8 cellular contexts compared by ENCODE assay signal in the genomic region with DNA sequence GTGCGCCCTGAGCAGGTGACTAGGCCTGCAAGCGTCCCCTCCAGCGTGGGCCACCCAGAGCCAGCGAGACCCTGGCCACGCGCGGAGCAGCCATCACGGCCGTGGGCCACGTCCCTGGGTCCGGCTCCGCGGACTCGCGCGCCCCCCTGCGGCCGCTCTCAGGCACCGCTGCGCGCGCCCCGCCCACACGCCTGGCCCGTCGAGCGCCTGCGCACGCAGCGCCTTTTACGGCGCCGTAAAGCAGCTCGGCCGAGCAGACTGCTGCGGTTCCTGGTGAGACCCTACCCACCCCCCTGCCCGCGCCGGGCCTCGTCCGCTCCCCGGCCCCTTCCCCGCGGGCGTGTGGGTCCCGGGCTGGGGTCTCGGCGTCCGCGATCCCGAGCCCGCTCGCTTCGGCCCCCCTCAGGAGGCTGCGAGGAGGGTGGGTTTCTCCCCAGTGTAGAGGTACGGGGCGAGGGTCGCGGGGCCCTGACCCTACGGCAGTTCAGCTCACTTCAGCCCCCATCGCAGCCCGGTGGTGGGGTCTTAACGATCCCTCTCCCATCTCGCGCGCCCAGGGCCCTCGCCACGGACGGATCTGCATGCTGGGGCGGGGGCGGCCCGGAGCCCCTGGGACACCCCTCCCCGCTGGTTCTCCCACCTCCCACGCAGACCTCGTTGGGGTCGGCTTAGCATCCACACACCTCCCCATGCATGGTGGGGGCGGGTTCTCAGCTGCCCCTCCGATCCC. TPM values are rescaled to one million over a fixed set of nuclear protein-coding genes. Genes with fewer than 3 reads are reported as not detected.
A peak's percentile ranks its signal among the peaks of the same experiment; 100 is the strongest.
DNase-seq lines count a peak whose midpoint lies in the region; ATAC-seq and TF ChIP-seq lines count a peak whose summit lies in the region.

TSS of gene TRAPPC5 (plus strand) at position 228 of the 730 bp plus-strand sequence. CDS start 1,421 bp downstream, outside the sequence.

- peak within 1 kb of the TSS; percentile 82 for H3K9ac ChIP-seq in HUES64 (ENCODE audit: low read depth, low read length)
- H3K9ac ChIP-seq in mucosa of stomach (ENCODE audit: low read length), result peak within 1 kb of the TSS; percentile 93

- H3K4me1 ChIP-seq in HUES64 (ENCODE audit: insufficient read depth, low read length) (peaks cover 2% of the 10 kb centered on the region; the same call in 1 of the 2 replicates), esophagus (ENCODE audit: control insufficient read depth in 2 of 2, insufficient read depth in 2 of 2, low read length in 1 of 2) (peaks cover 0 to 21% of the 10 kb centered on the region in 2 donors), mucosa of stomach (ENCODE audit: control insufficient read depth, insufficient read depth, low read length) (peaks cover 10% of the 10 kb centered on the region)

- H3K4me3 ChIP-seq in AG10803 (ENCODE audit: low read length), result peak within 1 kb of the TSS; percentile 93
- H3K4me3 ChIP-seq in HUES64 (ENCODE audit: low read length), result peak within 1 kb of the TSS; percentile 87
- H3K4me3 ChIP-seq in esophagus (ENCODE audit: low read depth in 1 of 2, low read length in 2 of 2), result peak within 1 kb of the TSS; percentile 95 to 99
- peak within 1 kb of the TSS; percentile 72 for H3K4me3 ChIP-seq in mucosa of stomach (ENCODE audit: low read length)

- peak within 1 kb of the TSS; percentile 55; the same call in 1 of the 2 replicates for H3K27ac ChIP-seq in HUES64 (ENCODE audit: low read depth, low read length)
- H3K27ac ChIP-seq in esophagus (ENCODE audit: low read depth in 2 of 2, low read length in 1 of 2), result peak within 1 kb of the TSS; percentile 66 to 77

- peaks cover 45% of the 10 kb centered on the region for H3K4me1 Mint-ChIP-seq in activated T-cell treated with anti-CD3 and anti-CD28 coated beads, Interleukin-2, amount 50 U/mL, for 4 hours (ENCODE audit: low read depth)

- H3K9me3 Mint-ChIP-seq in activated T-cell treated with anti-CD3 and anti-CD28 coated beads, Interleukin-2, amount 50 U/mL, for 4 hours, result no peaks in the 10 kb centered on the region

- peaks cover 19% of the 10 kb centered on the region for H3K27me3 ChIP-seq in HUES64 (ENCODE audit: insufficient read depth, low read length)
- H3K27me3 ChIP-seq in esophagus (ENCODE audit: control insufficient read depth in 1 of 2, insufficient read depth in 2 of 2, low read length in 2 of 2), result no peaks in the 10 kb centered on the region
- peaks cover 23% of the 10 kb centered on the region for H3K27me3 ChIP-seq in mucosa of stomach (ENCODE audit: control insufficient read depth, insufficient read depth, low read length)

- WGBS in HUES64, result under 1% methylated on average over 78 of the region's 78 CpGs
- 0 to 1% methylated on average over 64 to 78 of the region's 78 CpGs for WGBS in esophagus, 2 donors

- peak within 1 kb of the TSS; percentile 93 for H3K4me3 Mint-ChIP-seq in activated T-cell treated with anti-CD3 and anti-CD28 coated beads, Interleukin-2, amount 50 U/mL, for 4 hours

- peak; percentile 53 for ATAC-seq in GM19023 (IDR thresholded peaks at IDR 0.05; ENCODE audit: unreplicated experiment)
- ATAC-seq in activated T-cell treated with anti-CD3 and anti-CD28 coated beads, Interleukin-2, amount 50 U/mL, for 4 hours, result peak; percentile 47 to 50

- no peaks in the 10 kb centered on the region for H3K9me3 ChIP-seq in HUES64 (ENCODE audit: insufficient read depth, low read depth, low read length)
- no peaks in the 10 kb centered on the region for H3K9me3 ChIP-seq in esophagus (ENCODE audit: control insufficient read depth in 2 of 2, insufficient read depth in 1 of 2, low read depth in 1 of 2, low read length in 1 of 2)
- H3K9me3 ChIP-seq in mucosa of stomach (ENCODE audit: control insufficient read depth, low read length), result no peaks in the 10 kb centered on the region

- peaks cover 25% of the 10 kb centered on the region for H3K27me3 Mint-ChIP-seq in activated T-cell treated with anti-CD3 and anti-CD28 coated beads, Interleukin-2, amount 50 U/mL, for 4 hours (ENCODE audit: low read depth)

- peak; percentile 67 for DNase-seq in AG10803 (ENCODE audit: low read depth)
- peak; percentile 85 for DNase-seq in activated T-cell treated with anti-CD3 and anti-CD28 coated beads, Interleukin-2, amount 50 U/mL, for 4 hours
- DNase-seq in stimulated activated CD8-positive, alpha-beta memory T cell treated with anti-CD3 and anti-CD28 coated beads, Interleukin-4, amount 100 ng/mL, for 4 hours (ENCODE audit: low read depth in 2 of 2, low spot score in 1 of 2), result peak; percentile 64 to 74

- H3K36me3 ChIP-seq in HUES64 (ENCODE audit: insufficient read depth, low read length), result peaks cover 11% of the 10 kb centered on the region
- peaks cover 0 to 10% of the 10 kb centered on the region in 2 donors for H3K36me3 ChIP-seq in esophagus (ENCODE audit: control insufficient read depth in 2 of 2, insufficient read depth in 2 of 2, low read length in 1 of 2)
- H3K36me3 ChIP-seq in mucosa of stomach (ENCODE audit: control insufficient read depth, insufficient read depth, low read length), result no peaks in the 10 kb centered on the region

- no peaks in the 10 kb centered on the region for H3K36me3 Mint-ChIP-seq in activated T-cell treated with anti-CD3 and anti-CD28 coated beads, Interleukin-2, amount 50 U/mL, for 4 hours (ENCODE audit: insufficient read depth)

- TF ChIP-seq CTCF in AG10803 (conservative IDR thresholded peaks at IDR 0.05; ENCODE audit: low read length), result peak; percentile 39; the same call in 1 of the 2 replicates

TF ChIP-seq in PFSK-1, 5 proteins besides CTCF, POLR2A, EP300 and RAD21:
- TF ChIP-seq, protein P1, sequence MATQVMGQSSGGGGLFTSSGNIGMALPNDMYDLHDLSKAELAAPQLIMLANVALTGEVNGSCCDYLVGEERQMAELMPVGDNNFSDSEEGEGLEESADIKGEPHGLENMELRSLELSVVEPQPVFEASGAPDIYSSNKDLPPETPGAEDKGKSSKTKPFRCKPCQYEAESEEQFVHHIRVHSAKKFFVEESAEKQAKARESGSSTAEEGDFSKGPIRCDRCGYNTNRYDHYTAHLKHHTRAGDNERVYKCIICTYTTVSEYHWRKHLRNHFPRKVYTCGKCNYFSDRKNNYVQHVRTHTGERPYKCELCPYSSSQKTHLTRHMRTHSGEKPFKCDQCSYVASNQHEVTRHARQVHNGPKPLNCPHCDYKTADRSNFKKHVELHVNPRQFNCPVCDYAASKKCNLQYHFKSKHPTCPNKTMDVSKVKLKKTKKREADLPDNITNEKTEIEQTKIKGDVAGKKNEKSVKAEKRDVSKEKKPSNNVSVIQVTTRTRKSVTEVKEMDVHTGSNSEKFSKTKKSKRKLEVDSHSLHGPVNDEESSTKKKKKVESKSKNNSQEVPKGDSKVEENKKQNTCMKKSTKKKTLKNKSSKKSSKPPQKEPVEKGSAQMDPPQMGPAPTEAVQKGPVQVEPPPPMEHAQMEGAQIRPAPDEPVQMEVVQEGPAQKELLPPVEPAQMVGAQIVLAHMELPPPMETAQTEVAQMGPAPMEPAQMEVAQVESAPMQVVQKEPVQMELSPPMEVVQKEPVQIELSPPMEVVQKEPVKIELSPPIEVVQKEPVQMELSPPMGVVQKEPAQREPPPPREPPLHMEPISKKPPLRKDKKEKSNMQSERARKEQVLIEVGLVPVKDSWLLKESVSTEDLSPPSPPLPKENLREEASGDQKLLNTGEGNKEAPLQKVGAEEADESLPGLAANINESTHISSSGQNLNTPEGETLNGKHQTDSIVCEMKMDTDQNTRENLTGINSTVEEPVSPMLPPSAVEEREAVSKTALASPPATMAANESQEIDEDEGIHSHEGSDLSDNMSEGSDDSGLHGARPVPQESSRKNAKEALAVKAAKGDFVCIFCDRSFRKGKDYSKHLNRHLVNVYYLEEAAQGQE (IDR thresholded peaks at IDR 0.05; ENCODE audit: insufficient read depth in 1 of 2, low read depth in 2 of 2, low read length in 2 of 2), result 0 out of 4 replicates have a peak, but pooled peaks of 1 of the 2 experiments have one; percentile 19
- peak; percentile 68; the same call in 1 of the 2 replicates for TF ChIP-seq POLR2AphosphoS5 (IDR thresholded peaks at IDR 0.05; ENCODE audit: low read depth, low read length)
- peak; percentile 52 for TF ChIP-seq FOXP2 (optimal IDR thresholded peaks at IDR 0.05; ENCODE audit: borderline replicate concordance, extremely low read depth, extremely low read length, insufficient read depth)
- no peak for TF ChIP-seq SIN3A (IDR thresholded peaks at IDR 0.05; ENCODE audit: borderline replicate concordance, insufficient read depth, low read length)
- 0 out of 2 replicates have a peak, but pooled peaks have one; percentile 21 for TF ChIP-seq TAF1 (IDR thresholded peaks at IDR 0.05; ENCODE audit: borderline replicate concordance, insufficient read depth, low read length)

RNA-seq across cellular contexts. Expression of gene TRAPPC5, which starts in this region (rescaled TPM):
- 37.3 TPM for polyA plus RNA-seq in HUES64 (2013, experiment 1 of 2)
- polyA plus RNA-seq in HUES64 (2013, experiment 2 of 2), result 34.3 TPM
- 278 TPM for polyA plus RNA-seq in PFSK-1 (2012; ENCODE audit: insufficient read length, low read depth)
- 100 to 1,000 TPM in 1 of 3 donors, 10 to 100 TPM in 2; 81.3 to 112 (median 89.8) TPM for total RNA-seq in activated T-cell treated with anti-CD3 and anti-CD28 coated beads, Interleukin-2, amount 50 U/mL, for 4 hours
- polyA plus RNA-seq in esophagus, result 100 to 1,000 TPM; 133 to 137 TPM

Comparison
In these comparisons a context has a peak if more than half of its experiments do, and no peak if none do; other contexts are left out.
1. Peak in every context shown above with its lines: DNase-seq, ATAC-seq, H3K4me3 ChIP-seq and H3K27ac ChIP-seq.